20 cellular contexts compared by ENCODE assay signal in genomic region chr2:97739020-97739892, GRCh38. TPM values are rescaled to one million over a fixed set of nuclear protein-coding genes. Genes with fewer than 3 reads are reported as not detected.
DNase-seq lines count a peak whose midpoint lies in the region; ATAC-seq and TF ChIP-seq lines count a peak whose summit lies in the region.
"Had no signal": no experiment of that assay in that cellular context is flagged by ENCODE, and none has a peak within 500 bp of the region (broad histone marks: within the 10 kb centered on the region; RNA-seq: fewer than 3 reads in every experiment).

No MANE protein-coding gene starts in this region.

- peaks cover 7% of the 10 kb centered on the region for H3K4me1 ChIP-seq in body of pancreas
- H3K4me1 ChIP-seq: testis had no signal

- no peak overlapping the region for H3K4me3 ChIP-seq in body of pancreas
- H3K4me3 ChIP-seq: GM23338, testis had no signal

- no peak for TF ChIP-seq POLR2A in body of pancreas (IDR thresholded peaks at IDR 0.05)

- H3K27ac ChIP-seq in body of pancreas: no peak overlapping the region
- H3K27ac ChIP-seq: neutrophil, testis had no signal

- peaks cover 55% of the 10 kb centered on the region for H3K36me3 Mint-ChIP-seq in stimulated activated naive CD8-positive, alpha-beta T cell treated with anti-CD3 and anti-CD28 coated beads, Interleukin-15, Interleukin-2, amounts not matched to agents 100 ng/mL and 50 ng/mL, for 24 hours (ENCODE audit: low read depth)
- peaks cover 74% of the 10 kb centered on the region for H3K36me3 Mint-ChIP-seq in activated T-helper 17 cell treated with anti-CD3 and anti-CD28 coated beads, Interleukin-2, amount 50 U/mL, for 72 hours (ENCODE audit: low read depth)
- peaks cover 8% of the 10 kb centered on the region for H3K36me3 Mint-ChIP-seq in natural killer cell

- H3K27me3 ChIP-seq in body of pancreas: no peaks in the 10 kb centered on the region
- H3K27me3 ChIP-seq: neutrophil, testis had no signal

- ATAC-seq in stimulated activated naive CD8-positive, alpha-beta T cell treated with anti-CD3 and anti-CD28 coated beads, Interleukin-15, Interleukin-2, amounts not matched to agents 100 U/mL and 50 U/mL, for 24 hours: no peak
- ATAC-seq in activated T-helper 17 cell treated with anti-CD3 and anti-CD28 coated beads, Interleukin-2, amount 50 U/mL, for 72 hours (replicated peaks): no peak
- ATAC-seq in natural killer cell: no peak
- ATAC-seq in GM19328 (IDR thresholded peaks at IDR 0.05; ENCODE audit: unreplicated experiment): no peak
- ATAC-seq in body of pancreas: no peak
- ATAC-seq: esophagus mucosa, GM23338 had no signal

- no peaks in the 10 kb centered on the region for H3K36me3 ChIP-seq in body of pancreas (replicated peaks in 1 of 2; ENCODE audit: insufficient read depth in 1 of 2, low read depth in 2 of 2)

- peak overlapping the region; percentile 43 for H3K27ac Mint-ChIP-seq in stimulated activated naive CD8-positive, alpha-beta T cell treated with anti-CD3 and anti-CD28 coated beads, Interleukin-15, Interleukin-2, amounts not matched to agents 100 ng/mL and 50 ng/mL, for 24 hours
- peak overlapping the region; percentile 16 for H3K27ac Mint-ChIP-seq in activated T-helper 17 cell treated with anti-CD3 and anti-CD28 coated beads, Interleukin-2, amount 50 U/mL, for 72 hours
- peak overlapping the region; percentile 6 to 82 for H3K27ac Mint-ChIP-seq in natural killer cell
- H3K27ac Mint-ChIP-seq: GM23338 had no signal

- TF ChIP-seq CTCF in natural killer cell (IDR thresholded peaks at IDR 0.05): no peak
- TF ChIP-seq CTCF in body of pancreas (IDR thresholded peaks at IDR 0.05): no peak

- no peaks in the 10 kb centered on the region for H3K27me3 Mint-ChIP-seq in stimulated activated naive CD8-positive, alpha-beta T cell treated with anti-CD3 and anti-CD28 coated beads, Interleukin-15, Interleukin-2, amounts not matched to agents 100 ng/mL and 50 ng/mL, for 24 hours
- no peaks in the 10 kb centered on the region for H3K27me3 Mint-ChIP-seq in activated T-helper 17 cell treated with anti-CD3 and anti-CD28 coated beads, Interleukin-2, amount 50 U/mL, for 72 hours
- no peaks in the 10 kb centered on the region for H3K27me3 Mint-ChIP-seq in natural killer cell (ENCODE audit: low read depth in 2 of 2)

- H3K4me1 Mint-ChIP-seq in stimulated activated naive CD8-positive, alpha-beta T cell treated with anti-CD3 and anti-CD28 coated beads, Interleukin-15, Interleukin-2, amounts not matched to agents 100 ng/mL and 50 ng/mL, for 24 hours (ENCODE audit: low read depth): peaks cover 46% of the 10 kb centered on the region
- peaks cover 31% of the 10 kb centered on the region for H3K4me1 Mint-ChIP-seq in activated T-helper 17 cell treated with anti-CD3 and anti-CD28 coated beads, Interleukin-2, amount 50 U/mL, for 72 hours
- peaks cover 62 to 71% of the 10 kb centered on the region in 2 donors for H3K4me1 Mint-ChIP-seq in natural killer cell

- H3K9me3 ChIP-seq in body of pancreas: no peaks in the 10 kb centered on the region
- H3K9me3 ChIP-seq: neutrophil, testis had no signal

- no peaks in the 10 kb centered on the region for H3K9me3 Mint-ChIP-seq in stimulated activated naive CD8-positive, alpha-beta T cell treated with anti-CD3 and anti-CD28 coated beads, Interleukin-15, Interleukin-2, amounts not matched to agents 100 ng/mL and 50 ng/mL, for 24 hours
- H3K9me3 Mint-ChIP-seq in activated T-helper 17 cell treated with anti-CD3 and anti-CD28 coated beads, Interleukin-2, amount 50 U/mL, for 72 hours: no peaks in the 10 kb centered on the region
- no peaks in the 10 kb centered on the region for H3K9me3 Mint-ChIP-seq in natural killer cell
- H3K9me3 Mint-ChIP-seq: activated T-helper 1 cell treated with anti-CD3 and anti-CD28 coated beads, Interleukin-12 subunit alpha, Interleukin-12 subunit beta, Interleukin-2, Interleukin-4 antibody, amounts not matched to agents 30 ng/mL and 10 ng/mL and 1 ng/mL, durations not matched to agents 14 hours and 24 hours and 36 hours; GM23338 had no signal

- intact Hi-C loops in natural killer cell (cut with micrococcal nuclease): no loop called here
- intact Hi-C loops in body of pancreas (cut with DNase I): loop anchor here (10.0 kb wide), 1 partner anchor 646 kb away; no protein-coding TSS in a partner anchor

- H3K4me3 Mint-ChIP-seq in stimulated activated naive CD8-positive, alpha-beta T cell treated with anti-CD3 and anti-CD28 coated beads, Interleukin-15, Interleukin-2, amounts not matched to agents 100 ng/mL and 50 ng/mL, for 24 hours: no peak overlapping the region
- H3K4me3 Mint-ChIP-seq in activated T-helper 17 cell treated with anti-CD3 and anti-CD28 coated beads, Interleukin-2, amount 50 U/mL, for 72 hours: no peak overlapping the region
- H3K4me3 Mint-ChIP-seq in natural killer cell: no peak overlapping the region
- H3K4me3 Mint-ChIP-seq: activated T-helper 1 cell treated with anti-CD3 and anti-CD28 coated beads, Interleukin-12 subunit alpha, Interleukin-12 subunit beta, Interleukin-2, Interleukin-4 antibody, amounts not matched to agents 30 ng/mL and 10 ng/mL and 1 ng/mL, durations not matched to agents 14 hours and 24 hours and 36 hours; GM23338 had no signal

- WGBS in body of pancreas, 2 donors: 74 to 84% methylated on average over 7 to 23 of the region's 23 CpGs

- no peak for DNase-seq in stimulated activated naive CD8-positive, alpha-beta T cell treated with anti-CD3 and anti-CD28 coated beads, Interleukin-15, Interleukin-2, amounts not matched to agents 100 U/mL and 50 U/mL, for 24 hours
- no peak for DNase-seq in natural killer cell
- DNase-seq in body of pancreas: no peak
- DNase-seq in D341Med (ENCODE audit: low spot score): no peak
- DNase-seq: activated CD4-positive, alpha-beta T cell treated with anti-CD3 and anti-CD28 coated beads, Interleukin-2, amount 50 U/mL, for 4 hours; amygdala; COR-L47; NCI-H1092 treated with DMSO at 0.1 percent for 48 hours; NCI-H2029 treated with DMSO at 0.1 percent for 48 hours; NCI-H510A; stimulated activated CD4-positive, alpha-beta T cell treated with anti-CD3 and anti-CD28 coated beads, Interleukin-12 subunit alpha, Interleukin-12 subunit beta, amount 100 ng/mL, for 4 hours; testis had no signal

RNA-seq across cellular contexts. Expression of gene ZAP70, which starts 25.9 kb away (rescaled TPM):
- total RNA-seq in activated T-helper 17 cell treated with anti-CD3 and anti-CD28 coated beads, Interleukin-2, amount 50 U/mL, for 72 hours: 100 to 1,000 TPM; 176 to 233 TPM
- 1,000 to 10,000 TPM in 1 of 3 donors, 100 to 1,000 TPM in 2; 883 to 1,008 (median 954) TPM for total RNA-seq in natural killer cell
- total RNA-seq in body of pancreas: 1 to 10 TPM; 2.1 to 4.0 TPM
- total RNA-seq: renal cortical epithelial cell had no signal

Comparison
In these comparisons a context has a peak if more than half of its experiments do, and no peak if none do; other contexts are left out.
1. RNA of gene ZAP70, which starts 25.9 kb away (total RNA-seq): 883 to 1,008 TPM in natural killer cell and 176 to 233 TPM in activated T-helper 17 cell treated with anti-CD3 and anti-CD28 coated beads, Interleukin-2, amount 50 U/mL, for 72 hours; 2.1 to 4.0 TPM in body of pancreas; every median in the first group is over 10 times any median in the second.
2. Peak in every context shown above with its lines, with median percentiles within 50 percentile points of each other: H3K27ac Mint-ChIP-seq.